ENCODE assay signal across 8 cellular contexts in genomic region chr3:29335438-29335837, GRCh38. TPM values are rescaled to one million over a fixed set of nuclear protein-coding genes. Genes with fewer than 3 reads are reported as not detected.
A peak's percentile ranks its signal among the peaks of the same experiment; 100 is the strongest.
DNase-seq lines count a peak whose midpoint lies in the region; TF ChIP-seq lines count a peak whose summit lies in the region.

No MANE protein-coding gene starts in this region.

- no peak overlapping the region for H2BK15ac ChIP-seq in mesendoderm (replicated peaks; ENCODE audit: low read depth)

- no peaks in the 10 kb centered on the region for H3K9me3 Mint-ChIP-seq in activated T-helper 1 cell treated with anti-CD3 and anti-CD28 coated beads, Interleukin-12 subunit alpha, Interleukin-12 subunit beta, Interleukin-2, Interleukin-4 antibody, amounts not matched to agents 30 ng/mL and 10 ng/mL and 1 ng/mL, durations not matched to agents 14 hours and 24 hours and 36 hours

- H2AK5ac ChIP-seq in mesendoderm (ENCODE audit: low read length): no peak overlapping the region

- WGBS in mesendoderm (ENCODE audit: extremely low coverage, insufficient coverage, low lambda C conversion rate): no CpG with 5 or more reads among the region's 6 CpGs

- H3K27me3 ChIP-seq in dorsolateral prefrontal cortex (peaks cover 0 to 9% (median 0%) of the 10 kb centered on the region in 45 donors), mesendoderm (ENCODE audit: insufficient read depth, low read length, poor library complexity) (no peaks in the 10 kb centered on the region), vagina (no peaks in the 10 kb centered on the region)

- H3K4ac ChIP-seq in mesendoderm (ENCODE audit: low read depth, low read length): no peak overlapping the region

- POLR2A ChIA-PET in OCI-LY7 (lab: Charles Lee): interaction anchor here (0.7 to 1.8 kb wide), 2 partner anchors 9 to 44 kb away, joined by 3 to 6 read pairs; no protein-coding TSS in a partner anchor

- H3K27ac ChIP-seq in dorsolateral prefrontal cortex: peak overlapping the region in 23 of 59 donors; percentile 0 to 70 (median 41)
- H3K27ac ChIP-seq in mesendoderm (ENCODE audit: low read depth, low read length): peak overlapping the region; percentile 4
- peak overlapping the region; percentile 69 for H3K27ac ChIP-seq in vagina
- H3K27ac ChIP-seq in OCI-LY7 (ENCODE audit: low read depth, low read length, poor library complexity, severe bottlenecking): no peak overlapping the region

- CTCF ChIA-PET in OCI-LY7 (lab: Charles Lee; ENCODE audit: unreplicated experiment): no interaction called here

- H3K36me3 ChIP-seq in mesendoderm (ENCODE audit: control insufficient read depth, insufficient read depth, low read length) (no peaks in the 10 kb centered on the region), vagina (no peaks in the 10 kb centered on the region), OCI-LY7 (ENCODE audit: insufficient read depth, low read length) (no peaks in the 10 kb centered on the region)

- no peaks in the 10 kb centered on the region for H3K9me2 ChIP-seq in OCI-LY7 (ENCODE audit: insufficient read depth, low read length)

- no peak overlapping the region for H3K27ac Mint-ChIP-seq in activated T-helper 1 cell treated with anti-CD3 and anti-CD28 coated beads, Interleukin-12 subunit alpha, Interleukin-12 subunit beta, Interleukin-2, Interleukin-4 antibody, amounts not matched to agents 30 ng/mL and 10 ng/mL and 1 ng/mL, durations not matched to agents 14 hours and 24 hours and 36 hours

- H3K4me3 ChIP-seq in dorsolateral prefrontal cortex: peak overlapping the region in 44 of 59 donors; percentile 4 to 53 (median 26)
- H3K4me3 ChIP-seq in mesendoderm (ENCODE audit: low read length): no peak overlapping the region
- peak overlapping the region; percentile 8 to 17 for H3K4me3 ChIP-seq in vagina
- no peak overlapping the region for H3K4me3 ChIP-seq in OCI-LY7 (ENCODE audit: low read depth, low read length, poor library complexity, severe bottlenecking)

- no peaks in the 10 kb centered on the region for H3K4me1 Mint-ChIP-seq in activated T-helper 1 cell treated with anti-CD3 and anti-CD28 coated beads, Interleukin-12 subunit alpha, Interleukin-12 subunit beta, Interleukin-2, Interleukin-4 antibody, amounts not matched to agents 30 ng/mL and 10 ng/mL and 1 ng/mL, durations not matched to agents 14 hours and 24 hours and 36 hours (ENCODE audit: low read depth)

- no peak overlapping the region for H4K8ac ChIP-seq in mesendoderm (ENCODE audit: low read depth, low read length)

- H3K23ac ChIP-seq in mesendoderm (ENCODE audit: low read length): no peak overlapping the region

- H3K4me3 Mint-ChIP-seq in activated T-helper 1 cell treated with anti-CD3 and anti-CD28 coated beads, Interleukin-12 subunit alpha, Interleukin-12 subunit beta, Interleukin-2, Interleukin-4 antibody, amounts not matched to agents 30 ng/mL and 10 ng/mL and 1 ng/mL, durations not matched to agents 14 hours and 24 hours and 36 hours: no peak overlapping the region

- no peaks in the 10 kb centered on the region for H3K4me1 ChIP-seq in mesendoderm (ENCODE audit: control insufficient read depth, low read depth, low read length)
- H3K4me1 ChIP-seq in vagina: peaks cover 48% of the 10 kb centered on the region
- no peaks in the 10 kb centered on the region for H3K4me1 ChIP-seq in OCI-LY7 (ENCODE audit: insufficient read depth, low read length, poor library complexity, severe bottlenecking)

- no peaks in the 10 kb centered on the region for H3K79me2 ChIP-seq in mesendoderm (ENCODE audit: control insufficient read depth, insufficient read depth, low read length)
- H3K79me2 ChIP-seq in OCI-LY7 (ENCODE audit: insufficient read depth, low read depth, low read length): no peaks in the 10 kb centered on the region

- H3K56ac ChIP-seq in mesendoderm (ENCODE audit: low read length): no peak overlapping the region

- H3K36me3 Mint-ChIP-seq in activated T-helper 1 cell treated with anti-CD3 and anti-CD28 coated beads, Interleukin-12 subunit alpha, Interleukin-12 subunit beta, Interleukin-2, Interleukin-4 antibody, amounts not matched to agents 30 ng/mL and 10 ng/mL and 1 ng/mL, durations not matched to agents 14 hours and 24 hours and 36 hours (ENCODE audit: low read depth): no peaks in the 10 kb centered on the region

- no peak overlapping the region for H3K9ac ChIP-seq in mesendoderm (ENCODE audit: low read length)

- no peak for TF ChIP-seq CTCF in dorsolateral prefrontal cortex (IDR thresholded peaks at IDR 0.05 in 54 of 56, conservative IDR thresholded peaks at IDR 0.05 in 2 of 56; ENCODE audit: low read depth in 1 of 56, partially characterized antibody in 56 of 56)
- no peak for TF ChIP-seq CTCF in vagina (IDR thresholded peaks at IDR 0.05)
- no peak for TF ChIP-seq CTCF in OCI-LY7 (conservative IDR thresholded peaks at IDR 0.05; ENCODE audit: low read length)

- no peaks in the 10 kb centered on the region for H3K9me3 ChIP-seq in vagina
- no peaks in the 10 kb centered on the region for H3K9me3 ChIP-seq in OCI-LY7 (ENCODE audit: low read length)

- no peak overlapping the region for H2BK5ac ChIP-seq in mesendoderm (ENCODE audit: low read length)

- no peak overlapping the region for H3K4me2 ChIP-seq in mesendoderm (ENCODE audit: low read length)
- H3K4me2 ChIP-seq in OCI-LY7 (ENCODE audit: low read length): no peak overlapping the region; the same call in 1 of the 2 replicates

- TF ChIP-seq POLR2A in vagina (IDR thresholded peaks at IDR 0.05): no peak

- no peaks in the 10 kb centered on the region for H3K79me1 ChIP-seq in mesendoderm (ENCODE audit: low read length)

- H2BK120ac ChIP-seq in mesendoderm (ENCODE audit: low read depth, low read length): no peak overlapping the region

- peak overlapping the region; percentile 92 for H3K18ac ChIP-seq in mesendoderm (ENCODE audit: low read length)

- H4K20me1 ChIP-seq in OCI-LY7 (ENCODE audit: insufficient read depth, low read length): no peaks in the 10 kb centered on the region

- H3K27me3 Mint-ChIP-seq in activated T-helper 1 cell treated with anti-CD3 and anti-CD28 coated beads, Interleukin-12 subunit alpha, Interleukin-12 subunit beta, Interleukin-2, Interleukin-4 antibody, amounts not matched to agents 30 ng/mL and 10 ng/mL and 1 ng/mL, durations not matched to agents 14 hours and 24 hours and 36 hours (ENCODE audit: insufficient read depth): peaks cover 4% of the 10 kb centered on the region

- BruUV-seq in OCI-LY7 (replicated peaks; lab: Mats Ljungman, UMichigan): no TSS peak

- no peak overlapping the region for H2AFZ ChIP-seq in OCI-LY7 (ENCODE audit: low read length)

- intact Hi-C loops in dorsolateral prefrontal cortex (cut with DNase I): no loop called here
- intact Hi-C loops in vagina (cut with DNase I): loop anchor here (10.0 kb wide), 1 partner anchor 51 kb away; the partner anchor contains the start of gene RBMS3
- intact Hi-C loops in OCI-LY7 (cut with micrococcal nuclease; ENCODE audit: unreplicated experiment): no loop called here
- intact Hi-C loops in activated T-helper 1 cell treated with anti-CD3 and anti-CD28 coated beads, Interleukin-12 subunit alpha, Interleukin-12 subunit beta, Interleukin-2, Interleukin-4 antibody, amounts not matched to agents 30 ng/mL and 10 ng/mL and 1 ng/mL, durations not matched to agents 14 hours and 24 hours and 36 hours (cut with micrococcal nuclease): no loop called here

- H4K5ac ChIP-seq in mesendoderm (ENCODE audit: low read length): no peak overlapping the region

- DNase-seq in GM04503 (ENCODE audit: low read depth) (peak; percentile 94), NCI-H510A (lab: John Stamatoyannopoulos, UW) (peak; percentile 15), dorsolateral prefrontal cortex (peak in 3 of 10 donors; percentile 10 to 39 (median 39)), mesendoderm (peak; percentile 97), vagina (ENCODE audit: extremely low spot score in 2 of 2) (no peak), OCI-LY7 (ENCODE audit: low spot score) (no peak)
- DNase-seq in activated CD8-positive, alpha-beta memory T cell treated with anti-CD3 and anti-CD28 coated beads, Interleukin-2, amount 50 U/mL, for 4 hours: no peak
- DNase-seq in activated T-helper 1 cell treated with anti-CD3 and anti-CD28 coated beads, Interleukin-12 subunit alpha, Interleukin-12 subunit beta, Interleukin-2, Interleukin-4 antibody, amounts not matched to agents 30 ng/mL and 10 ng/mL and 1 ng/mL, durations not matched to agents 14 hours and 24 hours and 36 hours (ENCODE audit: low spot score): no peak

RNA-seq across cellular contexts. Expression of gene RBMS3, which starts 54.6 kb away (rescaled TPM):
- 10 to 100 TPM in 119 of 120 experiments, 1 to 10 TPM in 1; 9.7 to 55.2 (median 23.0) TPM for total RNA-seq in dorsolateral prefrontal cortex
- polyA plus RNA-seq in mesendoderm (2013, experiment 1 of 2): 5.5 TPM
- polyA plus RNA-seq in mesendoderm (2013, experiment 2 of 2): 5.1 TPM
- total RNA-seq in vagina: 70.0 TPM
- 1.0 and 2.0 TPM in 2 replicates for total RNA-seq in OCI-LY7 (2014; rRNA removed; shearing (Covaris generic))
- not detected in 2 replicates for total RNA-seq in OCI-LY7 (2022)
- 3.4 and 3.7 TPM in 2 replicates for total RNA-seq in activated T-helper 1 cell treated with anti-CD3 and anti-CD28 coated beads, Interleukin-12 subunit alpha, Interleukin-12 subunit beta, Interleukin-2, Interleukin-4 antibody, amounts not matched to agents 30 ng/mL and 10 ng/mL and 1 ng/mL, durations not matched to agents 14 hours and 24 hours and 36 hours

Comparison
In these comparisons a context has a peak if more than half of its experiments do, and no peak if none do; other contexts are left out.
1. DNase-seq: peak in GM04503 (single experiment), NCI-H510A (single experiment) and mesendoderm (single experiment); none in vagina (0 of 2), activated CD8-positive, alpha-beta memory T cell treated with anti-CD3 and anti-CD28 coated beads, Interleukin-2, amount 50 U/mL, for 4 hours (single experiment), OCI-LY7 (single experiment) and activated T-helper 1 cell treated with anti-CD3 and anti-CD28 coated beads, Interleukin-12 subunit alpha, Interleukin-12 subunit beta, Interleukin-2, Interleukin-4 antibody, amounts not matched to agents 30 ng/mL and 10 ng/mL and 1 ng/mL, durations not matched to agents 14 hours and 24 hours and 36 hours (single experiment).
2. H3K4me3 ChIP-seq: peak in dorsolateral prefrontal cortex (44 of 59) and vagina (2 of 2); none in mesendoderm (single experiment) and OCI-LY7 (single experiment).